Comparison of ENCODE assay signal across 8 cellular contexts in the genomic region with DNA sequence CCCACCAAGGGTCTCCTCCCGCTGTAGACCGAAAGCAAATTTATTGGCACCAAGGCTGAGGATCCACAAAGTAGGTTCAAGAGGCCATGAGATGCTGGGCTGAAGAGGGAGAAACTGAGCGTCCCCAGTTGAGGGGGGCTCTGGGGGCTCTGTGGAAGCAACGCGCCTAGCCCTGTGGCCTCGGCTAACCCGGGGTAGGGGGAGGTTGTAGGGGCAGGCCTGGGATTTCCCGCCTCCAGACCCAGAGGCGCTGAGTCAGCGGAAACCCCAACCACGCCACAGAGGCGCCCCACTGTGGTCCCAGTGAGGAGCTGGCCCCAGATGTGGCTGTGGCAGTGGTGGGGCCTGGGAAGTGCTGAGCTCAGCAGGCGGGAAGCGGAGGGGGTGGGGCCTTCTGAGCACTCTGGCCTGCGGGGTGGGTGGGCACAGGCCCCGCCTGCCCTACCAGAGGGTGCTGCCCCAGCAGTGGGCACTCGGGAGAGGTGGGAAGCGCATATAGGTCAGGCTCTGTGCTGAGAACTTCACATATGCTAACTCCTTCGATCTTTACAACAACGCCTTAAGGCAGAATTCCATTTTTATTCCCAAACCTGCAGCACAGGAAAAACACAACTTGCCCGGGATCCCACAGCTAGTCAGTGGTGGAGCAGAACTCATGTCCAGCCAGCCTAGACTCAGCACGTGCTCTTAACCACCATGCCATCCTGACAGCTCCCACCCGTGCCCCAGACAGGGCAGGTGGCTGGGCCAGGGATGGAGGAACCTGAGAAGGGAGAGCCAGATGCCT. TPM values are rescaled to one million over a fixed set of nuclear protein-coding genes. Genes with fewer than 3 reads are reported as not detected.
A peak's percentile ranks its signal among the peaks of the same experiment; 100 is the strongest.
DNase-seq lines count a peak whose midpoint lies in the region; ATAC-seq and TF ChIP-seq lines count a peak whose summit lies in the region.

No MANE protein-coding gene starts in this region.

- CTCF ChIA-PET in CD8-positive, alpha-beta T cell (lab: Charles Lee), result interaction anchor here (0.7 to 1.5 kb wide), 4 partner anchors 35 to 142 kb away, joined by 3 to 4 read pairs (median 3); no protein-coding TSS in a partner anchor

- H3K27me3 Mint-ChIP-seq in CD8-positive, alpha-beta T cell (ENCODE audit: low read depth), result peaks cover 41% of the 10 kb centered on the region

- peaks cover 22% of the 10 kb centered on the region for H3K4me1 ChIP-seq in CD8-positive, alpha-beta T cell (ENCODE audit: insufficient read depth, low read length)
- H3K4me1 ChIP-seq in tibial artery, result peaks cover 4 to 66% (median 54%) of the 10 kb centered on the region in 4 donors

- no peak overlapping the region for H3K27ac Mint-ChIP-seq in CD8-positive, alpha-beta T cell

- H3K4me1 Mint-ChIP-seq in CD8-positive, alpha-beta T cell (ENCODE audit: low read depth), result peaks cover 38% of the 10 kb centered on the region

- no peak for TF ChIP-seq CTCF in CD8-positive, alpha-beta T cell (IDR thresholded peaks at IDR 0.05)
- TF ChIP-seq CTCF in LNCaP clone FGC (IDR thresholded peaks at IDR 0.05; ENCODE audit: control insufficient read depth, extremely low read depth, insufficient read depth) (peak; percentile 17; the same call in 1 of the 2 replicates), tibial artery (IDR thresholded peaks at IDR 0.05) (peak; percentile 35 to 57)

- intact Hi-C loops in CD8-positive, alpha-beta T cell (cut with DNase I, micrococcal nuclease), result loop anchor here in 1 of 2 experiments (1.0 kb wide), 1 partner anchor 41 kb away; no protein-coding TSS in a partner anchor
- intact Hi-C loops in tibial artery (cut with DNase I; ENCODE audit: low total_unique reads), result loop anchor here (5.0 kb wide), 1 partner anchor 43 kb away; no protein-coding TSS in a partner anchor

- no peaks in the 10 kb centered on the region for H3K27me3 ChIP-seq in CD8-positive, alpha-beta T cell (ENCODE audit: insufficient read depth, low read length)
- no peaks in the 10 kb centered on the region for H3K27me3 ChIP-seq in tibial artery

- H3K36me3 ChIP-seq in CD8-positive, alpha-beta T cell (ENCODE audit: insufficient read depth, low read length), result no peaks in the 10 kb centered on the region
- no peaks in the 10 kb centered on the region for H3K36me3 ChIP-seq in tibial artery

- ATAC-seq in CD8-positive, alpha-beta T cell, result peak; percentile 83

- H3K27ac ChIP-seq in CD8-positive, alpha-beta T cell (ENCODE audit: low read depth, low read length), result no peak overlapping the region
- peak overlapping the region; percentile 83 for H3K27ac ChIP-seq in tibial artery

- DNase-seq in CD8-positive, alpha-beta T cell, result peak; percentile 22 to 66 (median 60)
- no peak for DNase-seq in LNCaP clone FGC (ENCODE audit: low read depth)
- peak; percentile 91 for DNase-seq in activated CD8-positive, alpha-beta memory T cell treated with anti-CD3 and anti-CD28 coated beads, Interleukin-2, amount 50 U/mL, for 48 hours
- DNase-seq in fibroblast of gingiva (ENCODE audit: low read depth), result peak; percentile 56
- peak in 46 of 56 donors; percentile 5 to 83 (median 39) for DNase-seq in nucleus accumbens (lab: John Stamatoyannopoulos, UW)
- DNase-seq in tibial artery, result peak; percentile 56 to 83
- DNase-seq in NCI-H345 treated with DMSO at 0.1 percent for 48 hours (lab: John Stamatoyannopoulos, UW; ENCODE audit: unreplicated experiment), result no peak
- no peak for DNase-seq in GOT3 (lab: John Stamatoyannopoulos, UW)

- H3K9me3 ChIP-seq in CD8-positive, alpha-beta T cell (ENCODE audit: low read length), result no peaks in the 10 kb centered on the region
- no peaks in the 10 kb centered on the region for H3K9me3 ChIP-seq in tibial artery

- no peak overlapping the region for H3K4me3 ChIP-seq in CD8-positive, alpha-beta T cell (ENCODE audit: low read depth, low read length)
- peak overlapping the region; percentile 19; the same call in 1 of the 2 replicates for H3K4me3 ChIP-seq in LNCaP clone FGC (ENCODE audit: low read depth, low read length)
- peak overlapping the region; percentile 54 to 62 for H3K4me3 ChIP-seq in tibial artery

- H3K4me3 Mint-ChIP-seq in CD8-positive, alpha-beta T cell, result peak overlapping the region; percentile 32

- POLR2A ChIA-PET in CD8-positive, alpha-beta T cell (lab: Charles Lee), result no interaction called here

- H3K9me3 Mint-ChIP-seq in CD8-positive, alpha-beta T cell, result no peaks in the 10 kb centered on the region

- H3K36me3 Mint-ChIP-seq in CD8-positive, alpha-beta T cell, result no peaks in the 10 kb centered on the region

RNA-seq across cellular contexts. Expression of gene COL16A1, which starts 1.5 kb away (rescaled TPM):
- total RNA-seq in CD8-positive, alpha-beta T cell, result under 1 TPM in 1 of 2 experiments, not detected in 1; 0.92 TPM

RNA-seq across cellular contexts. Expression of gene ADGRB2, which starts 58.9 kb away (rescaled TPM):
- under 1 TPM; 0.25 to 0.79 TPM for total RNA-seq in CD8-positive, alpha-beta T cell

Comparison
In these comparisons a context has a peak if more than half of its experiments do, and no peak if none do; other contexts are left out.
1. DNase-seq: peak in CD8-positive, alpha-beta T cell (7 of 7), activated CD8-positive, alpha-beta memory T cell treated with anti-CD3 and anti-CD28 coated beads, Interleukin-2, amount 50 U/mL, for 48 hours (single experiment), fibroblast of gingiva (single experiment), nucleus accumbens (46 of 56) and tibial artery (2 of 2); none in LNCaP clone FGC (single experiment), NCI-H345 treated with DMSO at 0.1 percent for 48 hours (single experiment) and GOT3 (single experiment).